In genomic region chr2:176189666-176190641, GRCh38 we compare ENCODE assay signal across 9 cellular contexts. TPM values are rescaled to one million over a fixed set of nuclear protein-coding genes. Genes with fewer than 3 reads are reported as not detected.
DNase-seq lines count a peak whose midpoint lies in the region; ATAC-seq, FAIRE-seq and TF ChIP-seq lines count a peak whose summit lies in the region.
"Had no signal": no experiment of that assay in that cellular context is flagged by ENCODE, and none has a peak within 500 bp of the region (broad histone marks: within the 10 kb centered on the region; RNA-seq: fewer than 3 reads in every experiment).

No MANE protein-coding gene starts in this region.

- no peaks in the 10 kb centered on the region for H3K36me3 Mint-ChIP-seq in T-cell

- no peak for DNase-seq in T-cell
- DNase-seq in heart right ventricle = no peak
- no peak for DNase-seq in prostate gland (ENCODE audit: low spot score)
- no peak for DNase-seq in HCEC 1CT
- DNase-seq in GM13976 (ENCODE audit: low spot score) = no peak
- DNase-seq in uterus = no peak
- no peak for DNase-seq in H54 (ENCODE audit: insufficient read length, low spot score)
- DNase-seq: activated effector memory CD4-positive, alpha-beta T cell treated with anti-CD3 and anti-CD28 coated beads, Interleukin-2, amount 50 U/mL, for 16 hours had no signal

- H3K4me3 ChIP-seq in heart right ventricle (peak overlapping the region in 8 of 10 donors; percentile 50 to 65 (median 57)), prostate gland (peak overlapping the region; percentile 29 to 44), uterus (peak overlapping the region in 1 of 2 donors; percentile 82)

- peaks cover 20 to 24% (median 23%) of the 10 kb centered on the region in 3 donors for H3K4me1 Mint-ChIP-seq in T-cell

- H3K27me3 Mint-ChIP-seq in T-cell = peaks cover 73 to 75% of the 10 kb centered on the region in 2 donors

- no peak for FAIRE-seq in H54 (lab: Jason Lieb, UNC)

- H3K9me3 ChIP-seq in ES-I3 (ENCODE audit: control insufficient read depth, insufficient read depth, low read length) (no peaks in the 10 kb centered on the region), heart right ventricle (no peaks in the 10 kb centered on the region), prostate gland (no peaks in the 10 kb centered on the region), uterus (no peaks in the 10 kb centered on the region)

- peak overlapping the region; percentile 51; the same call in 1 of the 2 replicates for H3K9ac ChIP-seq in ES-I3 (ENCODE audit: low read depth, low read length)

- CTCF ChIA-PET in T-cell (lab: Charles Lee) = interaction anchor here in 1 of 2 donors (0.5 kb wide), 1 partner anchor 860 kb away, joined by 4 read pairs; no protein-coding TSS in a partner anchor

- POLR2A ChIA-PET in T-cell (lab: Charles Lee) = no interaction called here

- no peak for TF ChIP-seq CTCF in heart right ventricle (IDR thresholded peaks at IDR 0.05)
- no peak for TF ChIP-seq CTCF in prostate gland (IDR thresholded peaks at IDR 0.05)
- no peak for TF ChIP-seq CTCF in GM13976 (IDR thresholded peaks at IDR 0.05; ENCODE audit: borderline replicate concordance, control extremely low read depth, extremely low read depth, insufficient read depth, missing control alignments)
- no peak for TF ChIP-seq CTCF in uterus (IDR thresholded peaks at IDR 0.05)

- H3K27me3 ChIP-seq in heart right ventricle = peaks cover 37 to 100% (median 100%) of the 10 kb centered on the region in 7 donors
- peaks cover 9% of the 10 kb centered on the region for H3K27me3 ChIP-seq in prostate gland (replicated peaks; ENCODE audit: insufficient read depth)
- peaks cover 0 to 4% of the 10 kb centered on the region in 2 donors for H3K27me3 ChIP-seq in uterus

- ATAC-seq in T-cell (replicated peaks in 1 of 4) = no peak
- ATAC-seq in heart right ventricle = no peak

- H3K4me1 ChIP-seq in ES-I3 (ENCODE audit: insufficient read depth, low read length) (peaks cover 23% of the 10 kb centered on the region; the same call in 1 of the 2 replicates), heart right ventricle (peaks cover 9 to 33% (median 27%) of the 10 kb centered on the region in 9 donors), prostate gland (replicated peaks) (no peaks in the 10 kb centered on the region), uterus (peaks cover 0 to 9% of the 10 kb centered on the region in 2 donors)

- in situ Hi-C loops in GM13976 (cut with MboI; ENCODE audit: low sequenced_read_pairs, unreplicated experiment) = no loop called here

- no peaks in the 10 kb centered on the region for H3K9me3 Mint-ChIP-seq in T-cell

- 17 to 20% methylated on average over 29 of the region's 29 CpGs for WGBS in heart right ventricle, 2 donors
- whole genome bisulfite sequencing in prostate gland = 18% methylated on average over 29 of the region's 29 CpGs

- H3K27ac ChIP-seq in heart right ventricle (no peak overlapping the region), prostate gland (no peak overlapping the region), uterus (no peak overlapping the region)

- H3K36me3 ChIP-seq in ES-I3 (ENCODE audit: insufficient read depth, low read length) (no peaks in the 10 kb centered on the region), heart right ventricle (no peaks in the 10 kb centered on the region), prostate gland (no peaks in the 10 kb centered on the region), uterus (no peaks in the 10 kb centered on the region)

- H3K27ac Mint-ChIP-seq in T-cell = peak overlapping the region in 1 of 2 donors; percentile 27

- intact Hi-C loops in heart right ventricle (cut with DNase I) = no loop called here
- intact Hi-C loops in prostate gland (cut with DNase I) = no loop called here
- intact Hi-C loops in uterus (cut with DNase I; ENCODE audit: low total_unique reads) = no loop called here

- TF ChIP-seq POLR2A in prostate gland (IDR thresholded peaks at IDR 0.05) (no peak), uterus (IDR thresholded peaks at IDR 0.05) (no peak), H54 (IDR thresholded peaks at IDR 0.05; ENCODE audit: low read depth, low read length) (no peak)

- peak overlapping the region; percentile 51 to 88 (median 65) for H3K4me3 Mint-ChIP-seq in T-cell

RNA-seq across cellular contexts. Expression of gene HOXD1, which starts 1.5 kb away (rescaled TPM):
- total RNA-seq in T-cell = not detected
- total RNA-seq in heart right ventricle = under 1 TPM in 2 of 10 donors, not detected in 8; 0.19 to 0.23 TPM
- under 1 TPM; 0.03 to 0.15 TPM for polyA plus RNA-seq in heart right ventricle
- 1 to 10 TPM; 2.3 to 6.1 TPM for total RNA-seq in prostate gland
- total RNA-seq in uterus = 1 to 10 TPM in 1 of 4 donors, under 1 TPM in 2, not detected in 1; 0.21 to 2.9 (median 0.52) TPM

RNA-seq across cellular contexts. Expression of gene HOXD3, which starts 32.8 kb away (rescaled TPM):
- under 1 TPM in 1 of 5 donors, not detected in 4; 0.44 TPM for total RNA-seq in T-cell
- total RNA-seq in heart right ventricle = 1 to 10 TPM in 1 of 10 donors, under 1 TPM in 4, not detected in 5; 0.17 to 1.1 (median 0.28) TPM
- under 1 TPM; 0.10 to 0.15 TPM for polyA plus RNA-seq in heart right ventricle
- 1 to 10 TPM; 2.2 to 5.3 TPM for total RNA-seq in prostate gland
- 10 to 100 TPM; 14.7 to 61.2 (median 22.7) TPM for total RNA-seq in uterus

RNA-seq across cellular contexts. Expression of gene HOXD4, which starts 38.6 kb away (rescaled TPM):
- not detected for total RNA-seq in T-cell
- total RNA-seq in heart right ventricle = under 1 TPM in 8 of 10 donors, not detected in 2; 0.21 to 0.69 (median 0.40) TPM
- polyA plus RNA-seq in heart right ventricle = 1 to 10 TPM in 1 of 2 donors, under 1 TPM in 1; 0.13 to 1.6 TPM
- total RNA-seq in prostate gland = 1 to 10 TPM; 1.2 to 6.7 TPM
- total RNA-seq in uterus = 10 to 100 TPM in 2 of 4 donors, 1 to 10 TPM in 2; 6.8 to 41.6 (median 13.0) TPM
